ENCODE assay signal across 1 cellular context in the genomic region with DNA sequence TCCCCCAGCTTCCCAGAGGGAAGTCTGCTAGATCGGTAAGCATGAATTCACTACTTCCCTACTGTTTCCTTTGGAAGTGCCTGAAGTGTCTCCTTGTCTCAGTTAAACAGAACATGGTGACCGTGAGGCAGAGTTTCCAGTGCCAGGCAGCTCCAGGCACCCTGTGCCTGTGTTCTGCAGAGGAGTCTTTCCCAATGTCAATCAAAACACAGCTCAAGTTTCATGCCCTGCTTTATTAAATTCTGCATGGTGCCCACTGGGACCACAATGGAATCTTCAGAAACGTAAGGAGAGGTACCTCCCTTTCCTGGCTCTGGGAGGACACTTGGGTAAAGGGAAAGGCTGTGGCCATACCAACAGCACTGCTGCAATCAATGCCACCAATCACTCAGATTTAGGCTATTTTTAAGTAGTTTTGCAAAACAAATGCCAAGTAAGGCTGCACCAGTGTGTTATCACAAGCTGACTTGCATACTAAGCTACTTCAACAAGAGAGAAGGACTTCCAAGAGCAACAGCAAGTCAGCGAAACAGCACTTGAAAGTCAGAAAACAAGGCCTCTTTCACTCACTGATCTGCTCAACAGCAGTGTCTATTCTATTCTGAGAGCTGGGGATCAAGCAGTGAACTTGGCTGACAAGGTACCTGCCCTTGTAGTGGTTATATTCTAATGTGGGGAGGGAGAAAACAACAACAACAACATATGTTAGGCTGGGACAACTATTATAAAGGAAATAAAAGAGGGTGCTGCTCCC.
TF ChIP-seq lines count a peak whose summit lies in the region.

No MANE protein-coding gene starts in this region.

TF ChIP-seq in IMR-90, 13 proteins besides CTCF, POLR2A, EP300 and RAD21 (continued from another document):
- TF ChIP-seq, protein P1, sequence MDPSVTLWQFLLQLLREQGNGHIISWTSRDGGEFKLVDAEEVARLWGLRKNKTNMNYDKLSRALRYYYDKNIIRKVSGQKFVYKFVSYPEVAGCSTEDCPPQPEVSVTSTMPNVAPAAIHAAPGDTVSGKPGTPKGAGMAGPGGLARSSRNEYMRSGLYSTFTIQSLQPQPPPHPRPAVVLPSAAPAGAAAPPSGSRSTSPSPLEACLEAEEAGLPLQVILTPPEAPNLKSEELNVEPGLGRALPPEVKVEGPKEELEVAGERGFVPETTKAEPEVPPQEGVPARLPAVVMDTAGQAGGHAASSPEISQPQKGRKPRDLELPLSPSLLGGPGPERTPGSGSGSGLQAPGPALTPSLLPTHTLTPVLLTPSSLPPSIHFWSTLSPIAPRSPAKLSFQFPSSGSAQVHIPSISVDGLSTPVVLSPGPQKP (IDR thresholded peaks at IDR 0.05; ENCODE audit: borderline replicate concordance, low read depth, low read length) = no peak
- no peak for TF ChIP-seq MXI1 (IDR thresholded peaks at IDR 0.05; ENCODE audit: borderline replicate concordance, low read depth, low read length)
- TF ChIP-seq CEBPB (IDR thresholded peaks at IDR 0.05; ENCODE audit: low read depth, low read length) = no peak
- TF ChIP-seq RFX5 (IDR thresholded peaks at IDR 0.05; ENCODE audit: low read depth, low read length) = no peak
- no peak for TF ChIP-seq BHLHE40 (IDR thresholded peaks at IDR 0.05; ENCODE audit: low read depth, low read length)
TF ChIP-seq in IMR-90: peak in this region for 0.
